In genomic region chr4:184364100-184364921, GRCh38 we compare ENCODE assay signal across 16 cellular contexts.
DNase-seq lines count a peak whose midpoint lies in the region; ATAC-seq and TF ChIP-seq lines count a peak whose summit lies in the region.
"Had no signal": no experiment of that assay in that cellular context is flagged by ENCODE, and none has a peak within 500 bp of the region (broad histone marks: within the 10 kb centered on the region; RNA-seq: fewer than 3 reads in every experiment).

No MANE protein-coding gene starts in this region.

- no peaks in the 10 kb centered on the region for H4K20me1 ChIP-seq in OCI-LY1 (ENCODE audit: insufficient read depth, low read length)

- H3K4me2 ChIP-seq in OCI-LY1 (ENCODE audit: low read length), result no peak overlapping the region; the same call in 1 of the 2 replicates
- H3K4me2 ChIP-seq: SK-N-SH had no signal

- no peaks in the 10 kb centered on the region for H3K9me2 ChIP-seq in OCI-LY1 (ENCODE audit: low read depth, low read length)
- H3K9me2 ChIP-seq: SK-N-SH had no signal

- H3K79me2 ChIP-seq in OCI-LY1 (ENCODE audit: insufficient read depth, low read length), result no peaks in the 10 kb centered on the region

- no peaks in the 10 kb centered on the region for H3K36me3 ChIP-seq in OCI-LY1 (ENCODE audit: insufficient read depth, low read length)
- no peaks in the 10 kb centered on the region for H3K36me3 ChIP-seq in neutrophil
- no peaks in the 10 kb centered on the region for H3K36me3 ChIP-seq in BE2C
- H3K36me3 ChIP-seq: cardiac muscle cell, left ventricle myocardium inferior, thyroid gland had no signal

- H3K4me3 ChIP-seq in OCI-LY1 (ENCODE audit: low read depth, low read length, poor library complexity, severe bottlenecking) (no peak overlapping the region), neutrophil (ENCODE audit: low read depth in 1 of 2, low read length in 1 of 2) (no peak overlapping the region), BE2C (ENCODE audit: low read depth, low read length) (no peak overlapping the region)
- H3K4me3 ChIP-seq: cardiac muscle cell, left ventricle myocardium inferior, psoas muscle, thyroid gland had no signal

- intact Hi-C loops in MCF 10A (cut with micrococcal nuclease), result no loop called here

- no peaks in the 10 kb centered on the region for H3F3A ChIP-seq in OCI-LY1 (ENCODE audit: insufficient read depth, low read length)

- no peaks in the 10 kb centered on the region for H3K9me3 ChIP-seq in OCI-LY1 (ENCODE audit: low read length)
- no peaks in the 10 kb centered on the region for H3K9me3 ChIP-seq in neutrophil
- no peaks in the 10 kb centered on the region for H3K9me3 ChIP-seq in BE2C
- H3K9me3 ChIP-seq: left ventricle myocardium inferior, psoas muscle, SK-N-SH, thyroid gland had no signal

- H2AFZ ChIP-seq in OCI-LY1 (ENCODE audit: low read length), result no peak overlapping the region

- no peak for DNase-seq in NCI-H345 (lab: John Stamatoyannopoulos, UW)
- no peak for DNase-seq in HFFc6
- no peak for DNase-seq in BE2C
- DNase-seq in MCF 10A (ENCODE audit: unreplicated experiment), result no peak
- DNase-seq: activated CD4-positive, alpha-beta T cell treated with anti-CD3 and anti-CD28 coated beads for 4 hours; activated gamma-delta T cell; KG1; left ventricle myocardium inferior; psoas muscle; SK-N-SH; thyroid gland had no signal

- H3K9me3 Mint-ChIP-seq in HFFc6, result no peaks in the 10 kb centered on the region
- no peaks in the 10 kb centered on the region for H3K9me3 Mint-ChIP-seq in MCF 10A (ENCODE audit: unreplicated experiment)

- peaks cover 20% of the 10 kb centered on the region for H3K4me1 ChIP-seq in OCI-LY1 (ENCODE audit: insufficient read depth, low read length, severe bottlenecking)
- peaks cover 31 to 36% of the 10 kb centered on the region in 2 experiments for H3K4me1 ChIP-seq in neutrophil (ENCODE audit: control insufficient read depth in 1 of 2, insufficient read depth in 1 of 2, low read depth in 1 of 2, low read length in 1 of 2)
- no peaks in the 10 kb centered on the region for H3K4me1 ChIP-seq in BE2C

- H3K27ac Mint-ChIP-seq in HFFc6 (no peak overlapping the region), MCF 10A (ENCODE audit: low read depth, unreplicated experiment) (no peak overlapping the region)

- H3K27me3 ChIP-seq in OCI-LY1 (ENCODE audit: insufficient read depth, low read length) (no peaks in the 10 kb centered on the region), neutrophil (no peaks in the 10 kb centered on the region), BE2C (no peaks in the 10 kb centered on the region)
- H3K27me3 ChIP-seq: cardiac muscle cell, thyroid gland had no signal

- no TSS peak for BruUV-seq in MCF 10A (replicated peaks; lab: Mats Ljungman, UMichigan)

- POLR2A ChIA-PET in MCF 10A (lab: Yijun Ruan, JAX), result no interaction called here

- H3K27ac ChIP-seq in OCI-LY1 (ENCODE audit: low read depth, low read length, poor library complexity, severe bottlenecking), result peak overlapping the region; percentile 53
- H3K27ac ChIP-seq in neutrophil, result peak overlapping the region; percentile 80
- H3K27ac ChIP-seq: cardiac muscle cell, left ventricle myocardium inferior, psoas muscle, thyroid gland had no signal

- H3K36me3 Mint-ChIP-seq in HFFc6 (ENCODE audit: low read depth), result no peaks in the 10 kb centered on the region
- no peaks in the 10 kb centered on the region for H3K36me3 Mint-ChIP-seq in MCF 10A (ENCODE audit: insufficient read depth, unreplicated experiment)

- CTCF ChIA-PET in MCF 10A (lab: Yijun Ruan, JAX), result interaction anchor here (0.6 kb wide), 1 partner anchor 24 kb away, joined by 3 read pairs; no protein-coding TSS in a partner anchor

- no peak overlapping the region for H3K9ac ChIP-seq in OCI-LY1 (ENCODE audit: low read length)
- H3K9ac ChIP-seq: SK-N-SH had no signal

- no peak overlapping the region for H3K4me3 Mint-ChIP-seq in HFFc6
- no peak overlapping the region for H3K4me3 Mint-ChIP-seq in MCF 10A (ENCODE audit: unreplicated experiment)

- H3K4me1 Mint-ChIP-seq in HFFc6 (ENCODE audit: low read depth) (no peaks in the 10 kb centered on the region), MCF 10A (ENCODE audit: insufficient read depth, unreplicated experiment) (peaks cover 6% of the 10 kb centered on the region)

- no peaks in the 10 kb centered on the region for H3K27me3 Mint-ChIP-seq in HFFc6 (ENCODE audit: insufficient read depth)
- no peaks in the 10 kb centered on the region for H3K27me3 Mint-ChIP-seq in MCF 10A (ENCODE audit: insufficient read depth, unreplicated experiment)

- TF ChIP-seq CTCF in OCI-LY1 (IDR thresholded peaks at IDR 0.05; ENCODE audit: low read length), result no peak
- no peak for TF ChIP-seq CTCF in neutrophil (IDR thresholded peaks at IDR 0.05)
- no peak for TF ChIP-seq CTCF in HFFc6 (IDR thresholded peaks at IDR 0.05)
- no peak for TF ChIP-seq CTCF in BE2C (IDR thresholded peaks at IDR 0.05; ENCODE audit: low read depth, low read length)
- TF ChIP-seq CTCF in MCF 10A (IDR thresholded peaks at IDR 0.05; ENCODE audit: unreplicated experiment), result no peak

- ATAC-seq in GM19324 (IDR thresholded peaks at IDR 0.05; ENCODE audit: low FRiP score, unreplicated experiment), result peak; percentile 76
- ATAC-seq in HG02840 (IDR thresholded peaks at IDR 0.05; ENCODE audit: low FRiP score, unreplicated experiment), result peak; percentile 63
- ATAC-seq: psoas muscle had no signal
